ENCODE assay signal across 1 cellular context in genomic region chr15:78222745-78223395, GRCh38.
TF ChIP-seq lines count a peak whose summit lies in the region.

No MANE protein-coding gene starts in this region.

TF ChIP-seq in K562, 482 proteins besides CTCF, POLR2A, EP300 and RAD21 (continued from another document):
- TF ChIP-seq HEY1 (CRISPR knock-in tag; IDR thresholded peaks at IDR 0.05; ENCODE audit: borderline replicate concordance) (no peak), ZNF316 (IDR thresholded peaks at IDR 0.05) (peak; percentile 51; the same call in 1 of the 2 replicates), MAFG (tag; conservative IDR thresholded peaks at IDR 0.05) (peak; percentile 29; the same call in 1 of the 2 replicates), C11orf30 (IDR thresholded peaks at IDR 0.05; ENCODE audit: low read depth) (peak; percentile 43; the same call in 1 of the 2 replicates), MEF2A (IDR thresholded peaks at IDR 0.05; ENCODE audit: control insufficient read depth, low read depth, low read length) (no peak)
